ENCODE assay signal across 9 cellular contexts in genomic region chr2:96895709-96896651, GRCh38. TPM values are rescaled to one million over a fixed set of nuclear protein-coding genes. Genes with fewer than 3 reads are reported as not detected.
DNase-seq lines count a peak whose midpoint lies in the region; ATAC-seq and TF ChIP-seq lines count a peak whose summit lies in the region.
"Had no signal": no experiment of that assay in that cellular context is flagged by ENCODE, and none has a peak within 500 bp of the region (broad histone marks: within the 10 kb centered on the region; RNA-seq: fewer than 3 reads in every experiment).

No MANE protein-coding gene starts in this region.

- CTCF ChIA-PET in PC-3 (lab: Charles Lee) (no interaction called here), HEK293T (lab: Yijun Ruan, JAX) (no interaction called here)

- H3K4me1 ChIP-seq in PC-3 (ENCODE audit: insufficient read depth, low read length) (peaks cover 28% of the 10 kb centered on the region), gastroesophageal sphincter (peaks cover 4 to 56% (median 16%) of the 10 kb centered on the region in 3 donors), thymus (ENCODE audit: control insufficient read depth, insufficient read depth, low read length) (peaks cover 19% of the 10 kb centered on the region)

- H2AFZ ChIP-seq in PC-3 (ENCODE audit: low read length) = peak overlapping the region; percentile 8; the same call in 1 of the 2 replicates

- H3K27me3 ChIP-seq in PC-3 (ENCODE audit: low read length) = no peaks in the 10 kb centered on the region
- no peaks in the 10 kb centered on the region for H3K27me3 ChIP-seq in gastroesophageal sphincter
- H3K27me3 ChIP-seq in thymus (ENCODE audit: control insufficient read depth, insufficient read depth) = no peaks in the 10 kb centered on the region

- H3K4me3 ChIP-seq in PC-3 (ENCODE audit: low read length) (no peak overlapping the region), gastroesophageal sphincter (no peak overlapping the region), thymus (ENCODE audit: low read length) (no peak overlapping the region)

- H3K9me3 ChIP-seq in PC-3 (ENCODE audit: low read length) = no peaks in the 10 kb centered on the region
- no peaks in the 10 kb centered on the region for H3K9me3 ChIP-seq in gastroesophageal sphincter
- no peaks in the 10 kb centered on the region for H3K9me3 ChIP-seq in thymus (ENCODE audit: control insufficient read depth)

- no peaks in the 10 kb centered on the region for H3K36me3 ChIP-seq in PC-3 (ENCODE audit: low read depth, low read length)
- H3K36me3 ChIP-seq in gastroesophageal sphincter = no peaks in the 10 kb centered on the region
- H3K36me3 ChIP-seq in thymus (ENCODE audit: control insufficient read depth, insufficient read depth) = no peaks in the 10 kb centered on the region

- TF ChIP-seq CTCF in PC-3 (conservative IDR thresholded peaks at IDR 0.05; ENCODE audit: low read depth, low read length) (no peak), gastroesophageal sphincter (IDR thresholded peaks at IDR 0.05) (no peak)

- peak overlapping the region; percentile 21 for H3K4me2 ChIP-seq in PC-3 (ENCODE audit: low read length)

- H3K27ac ChIP-seq in PC-3 (ENCODE audit: low read length) (peak overlapping the region; percentile 12; the same call in 1 of the 2 replicates), gastroesophageal sphincter (peak overlapping the region in 3 of 4 donors; percentile 41 to 61 (median 56)), thymus (ENCODE audit: low read depth) (peak overlapping the region; percentile 53)
- H3K27ac ChIP-seq: C4-2B had no signal

- no peak for TF ChIP-seq POLR2A in gastroesophageal sphincter (IDR thresholded peaks at IDR 0.05)

- WGBS in gastroesophageal sphincter (ENCODE audit: low coverage in 1 of 2), 2 donors = 51% methylated on average over 4 of the region's 18 CpGs; no CpG with 5 or more reads in 1 of the 2 donors
- WGBS in thymus = 74% methylated on average over 18 of the region's 18 CpGs

- peak; percentile 84 for ATAC-seq in PC-3
- ATAC-seq in gastroesophageal sphincter = no peak

- no peaks in the 10 kb centered on the region for H3F3A ChIP-seq in PC-3 (ENCODE audit: low read length, unreplicated experiment)

- no peak for TF ChIP-seq EP300 in gastroesophageal sphincter (IDR thresholded peaks at IDR 0.05)

- no peaks in the 10 kb centered on the region for H4K20me1 ChIP-seq in PC-3 (ENCODE audit: low read length)

- no TSS peak for BruUV-seq in PC-3 (replicated peaks; lab: Mats Ljungman, UMichigan)

- H3K9ac ChIP-seq in PC-3 (ENCODE audit: low read length) = no peak overlapping the region

- H3K9me2 ChIP-seq in PC-3 (replicated peaks; ENCODE audit: low read length) = no peaks in the 10 kb centered on the region

- DNase-seq in activated T-cell treated with anti-CD3 and anti-CD28 coated beads, Interleukin-2, amount 50 U/mL, for 1 hour = peak; percentile 38
- DNase-seq in activated T-cell treated with anti-CD3 and anti-CD28 coated beads for 4 hours (no peak), PC-3 (peak; percentile 73), HEK293T (ENCODE audit: extremely low spot score) (no peak), LoVo (ENCODE audit: low spot score) (no peak)
- DNase-seq in activated CD8-positive, alpha-beta memory T cell treated with anti-CD3 and anti-CD28 coated beads, Interleukin-2, amount 50 U/mL, for 4 hours = no peak

- intact Hi-C loops in PC-3 (cut with micrococcal nuclease) = no loop called here

- no peaks in the 10 kb centered on the region for H3K79me2 ChIP-seq in PC-3 (ENCODE audit: low read length)

- POLR2A ChIA-PET in PC-3 (lab: Charles Lee; ENCODE audit: unreplicated experiment) (no interaction called here), HEK293T (lab: Yijun Ruan, JAX) (no interaction called here)

TF ChIP-seq in HEK293T, 16 proteins besides CTCF, POLR2A, EP300 and RAD21:
- TF ChIP-seq ARNT (IDR thresholded peaks at IDR 0.05) = no peak

RNA-seq across cellular contexts. Expression of gene SEMA4C, which starts 26.1 kb away (rescaled TPM):
- total RNA-seq in PC-3 (2014; rRNA removed) (20.6 and 29.8 TPM in 2 replicates), gastroesophageal sphincter (10 to 100 TPM; 58.7 to 66.6 (median 62.8) TPM)
- 14.1 TPM for polyA plus RNA-seq in thymus

RNA-seq across cellular contexts. Expression of gene ANKRD39, which starts 38.2 kb away (rescaled TPM):
- total RNA-seq in PC-3 (2014; rRNA removed) = 24.5 and 29.4 TPM in 2 replicates
- 10 to 100 TPM; 13.3 to 20.4 (median 17.1) TPM for total RNA-seq in gastroesophageal sphincter
- 10.0 TPM for polyA plus RNA-seq in thymus

RNA-seq across cellular contexts. Expression of gene ANKRD23, which starts 52.2 kb away (rescaled TPM):
- total RNA-seq in PC-3 (2014; rRNA removed) (4.0 and 8.2 TPM in 2 replicates), gastroesophageal sphincter (1 to 10 TPM; 1.2 to 4.9 (median 3.1) TPM)
- 7.5 TPM for polyA plus RNA-seq in thymus

Comparison
In these comparisons a context has a peak if more than half of its experiments do, and no peak if none do; other contexts are left out.
1. DNase-seq: peak in activated T-cell treated with anti-CD3 and anti-CD28 coated beads, Interleukin-2, amount 50 U/mL, for 1 hour (single experiment) and PC-3 (single experiment); none in activated T-cell treated with anti-CD3 and anti-CD28 coated beads for 4 hours (single experiment), activated CD8-positive, alpha-beta memory T cell treated with anti-CD3 and anti-CD28 coated beads, Interleukin-2, amount 50 U/mL, for 4 hours (single experiment), HEK293T (single experiment) and LoVo (single experiment).
2. Peak in every context shown above with its lines, with median percentiles within 50 percentile points of each other: H3K27ac ChIP-seq.